In genomic region chr11:60905047-60905446, GRCh38 we compare ENCODE assay signal across 9 cellular contexts. TPM values are rescaled to one million over a fixed set of nuclear protein-coding genes. Genes with fewer than 3 reads are reported as not detected.
DNase-seq lines count a peak whose midpoint lies in the region; ATAC-seq, FAIRE-seq and TF ChIP-seq lines count a peak whose summit lies in the region.
"Had no signal": no experiment of that assay in that cellular context is flagged by ENCODE, and none has a peak within 500 bp of the region (broad histone marks: within the 10 kb centered on the region; RNA-seq: fewer than 3 reads in every experiment).

No MANE protein-coding gene starts in this region.

- H3K9me3 ChIP-seq in RWPE2 (ENCODE audit: severe bottlenecking), result no peaks in the 10 kb centered on the region
- no peaks in the 10 kb centered on the region for H3K9me3 ChIP-seq in fibroblast of lung (ENCODE audit: control insufficient read depth, insufficient read depth, low read depth, low read length)
- H3K9me3 ChIP-seq in smooth muscle cell (replicated peaks; ENCODE audit: low read depth), result no peaks in the 10 kb centered on the region

- no peaks in the 10 kb centered on the region for H3K27me3 ChIP-seq in RWPE2 (ENCODE audit: insufficient read depth, poor library complexity, severe bottlenecking)
- peaks cover under 1% of the 10 kb centered on the region for H3K27me3 ChIP-seq in fibroblast of lung (ENCODE audit: control insufficient read depth, insufficient read depth, low read length)
- H3K27me3 ChIP-seq in smooth muscle cell (ENCODE audit: low read depth), result no peaks in the 10 kb centered on the region

- no peaks in the 10 kb centered on the region for H4K20me1 ChIP-seq in fibroblast of lung (ENCODE audit: control insufficient read depth, extremely low read depth, insufficient read depth, low read length)
- H4K20me1 ChIP-seq in smooth muscle cell (ENCODE audit: low read depth), result peaks cover 33% of the 10 kb centered on the region

- DNase-seq in NCI-H2107 treated with DMSO at 0.1 percent for 48 hours (lab: John Stamatoyannopoulos, UW; ENCODE audit: unreplicated experiment) (peak; percentile 28), NCI-H2107 (lab: John Stamatoyannopoulos, UW) (no peak), RWPE2 (ENCODE audit: low spot score) (no peak), fibroblast of lung (ENCODE audit: low read depth in 2 of 2) (no peak), smooth muscle cell (lab: John Stamatoyannopoulos, UW; ENCODE audit: unreplicated experiment) (no peak), NK-92 (lab: John Stamatoyannopoulos, UW; ENCODE audit: unreplicated experiment) (no peak), GM19239 (ENCODE audit: insufficient read length, low spot score) (no peak)

- H3K4me1 ChIP-seq in RWPE2 (ENCODE audit: insufficient read depth, poor library complexity, severe bottlenecking), result peaks cover 6% of the 10 kb centered on the region
- peaks cover 3% of the 10 kb centered on the region for H3K4me1 ChIP-seq in fibroblast of lung (ENCODE audit: control insufficient read depth, extremely low read depth, insufficient read depth, low read length)
- H3K4me1 ChIP-seq in smooth muscle cell (ENCODE audit: low read depth), result peaks cover 6% of the 10 kb centered on the region

- H3F3A ChIP-seq in smooth muscle cell (ENCODE audit: low read depth), result peaks cover 5% of the 10 kb centered on the region

- peak overlapping the region; percentile 83 for H3K27ac ChIP-seq in RWPE2 (ENCODE audit: poor library complexity, severe bottlenecking)
- peak overlapping the region; percentile 87 for H3K27ac ChIP-seq in fibroblast of lung (ENCODE audit: insufficient read depth, low read length)
- H3K27ac ChIP-seq in smooth muscle cell (ENCODE audit: low read depth), result peak overlapping the region; percentile 85

- ATAC-seq in RWPE2 (ENCODE audit: low read depth) (no peak), HG02798 (IDR thresholded peaks at IDR 0.05; ENCODE audit: poor library complexity, unreplicated experiment) (no peak)

- H3K79me2 ChIP-seq in fibroblast of lung (ENCODE audit: control insufficient read depth, insufficient read depth, low read length) (peaks cover 32% of the 10 kb centered on the region), smooth muscle cell (ENCODE audit: low read depth) (peaks cover 25% of the 10 kb centered on the region)

- H3K36me3 ChIP-seq in RWPE2 (ENCODE audit: low read depth) (peaks cover 49% of the 10 kb centered on the region), fibroblast of lung (ENCODE audit: control insufficient read depth, insufficient read depth, low read length) (peaks cover 4% of the 10 kb centered on the region), smooth muscle cell (ENCODE audit: low read depth) (no peaks in the 10 kb centered on the region)

- H3K9ac ChIP-seq in fibroblast of lung (ENCODE audit: insufficient read depth, low read length) (peak overlapping the region; percentile 11), smooth muscle cell (ENCODE audit: low read depth) (peak overlapping the region; percentile 87)

- no peak overlapping the region for H2AFZ ChIP-seq in fibroblast of lung (ENCODE audit: low read length)
- H2AFZ ChIP-seq in smooth muscle cell (ENCODE audit: low read depth), result no peak overlapping the region

- H3K4me2 ChIP-seq in fibroblast of lung (ENCODE audit: extremely low read depth, insufficient read depth, low read length) (peak overlapping the region; percentile 71), smooth muscle cell (peak overlapping the region; percentile 89)

- no peak for FAIRE-seq in GM19239 (lab: Jason Lieb, UNC)

- H3K4me3 ChIP-seq in RWPE2 (ENCODE audit: severe bottlenecking) (peak overlapping the region; percentile 94), fibroblast of lung (replicated peaks in 1 of 4; ENCODE audit: control extremely low read depth in 1 of 4, insufficient read depth in 1 of 4, low read depth in 3 of 4, low read length in 4 of 4) (peak overlapping the region; percentile 85 to 97 (median 96)), smooth muscle cell (peak overlapping the region; percentile 76)

- TF ChIP-seq CTCF in RWPE2 (IDR thresholded peaks at IDR 0.05; ENCODE audit: poor library complexity, severe bottlenecking) (no peak), fibroblast of lung (conservative IDR thresholded peaks at IDR 0.05 in 1 of 2, IDR thresholded peaks at IDR 0.05 in 1 of 2; ENCODE audit: low read depth in 1 of 2, low read length in 2 of 2) (no peak), smooth muscle cell (IDR thresholded peaks at IDR 0.05; ENCODE audit: borderline replicate concordance, insufficient read depth, poor library complexity, severe bottlenecking) (no peak)

- WGBS in smooth muscle cell (ENCODE audit: low lambda C conversion rate), result 70% methylated on average over 6 of the region's 6 CpGs

RNA-seq across cellular contexts. Expression of gene PRPF19, which starts 1.3 kb away (rescaled TPM):
- total RNA-seq in fibroblast of lung (34.7 and 37.7 TPM in 2 replicates), smooth muscle cell (33.0 and 36.3 TPM in 2 replicates)
- polyA plus RNA-seq in fibroblast of lung (32.6 and 55.6 TPM in 2 replicates), smooth muscle cell (10.2 and 14.1 TPM in 2 replicates)
- 55.0 and 87.5 TPM in 2 replicates for polyA plus RNA-seq in fibroblast of lung (2012)
- 79.5 and 138 TPM in 2 replicates for polyA minus RNA-seq in fibroblast of lung (ENCODE audit: low replicate concordance)

RNA-seq across cellular contexts. Expression of gene TMEM109, which starts 8.9 kb away (rescaled TPM):
- total RNA-seq in fibroblast of lung (18.7 and 21.5 TPM in 2 replicates), smooth muscle cell (19.8 and 48.5 TPM in 2 replicates)
- polyA plus RNA-seq in fibroblast of lung (34.9 and 42.4 TPM in 2 replicates), smooth muscle cell (99.7 and 107 TPM in 2 replicates)
- 75.9 and 84.1 TPM in 2 replicates for polyA plus RNA-seq in fibroblast of lung (2012)
- 130 and 134 TPM in 2 replicates for polyA minus RNA-seq in fibroblast of lung (ENCODE audit: low replicate concordance)

RNA-seq across cellular contexts. Expression of gene TMEM132A, which starts 19.2 kb away (rescaled TPM):
- 13.2 and 20.8 TPM in 2 replicates for total RNA-seq in fibroblast of lung
- polyA plus RNA-seq in fibroblast of lung, result 6.7 and 6.9 TPM in 2 replicates
- polyA plus RNA-seq in fibroblast of lung (2012), result 15.5 and 19.7 TPM in 2 replicates
- 9.1 and 12.5 TPM in 2 replicates for polyA minus RNA-seq in fibroblast of lung (ENCODE audit: low replicate concordance)
- total RNA-seq in smooth muscle cell, result 40.7 and 46.6 TPM in 2 replicates
- 91.3 and 108 TPM in 2 replicates for polyA plus RNA-seq in smooth muscle cell

RNA-seq across cellular contexts. Expression of gene ZP1, which starts 37.7 kb away (rescaled TPM):
- total RNA-seq in fibroblast of lung (under 0.01 TPM in 1 of 2 replicates, not detected in the other), smooth muscle cell (0.94 TPM in 1 of 2 replicates, not detected in the other)
- polyA plus RNA-seq in fibroblast of lung (0.62 TPM in 1 of 2 replicates, not detected in the other), smooth muscle cell (1.4 and 2.9 TPM in 2 replicates)
- polyA plus RNA-seq in fibroblast of lung (2012), result 1.3 TPM in 1 of 2 replicates, not detected in the other
- polyA minus RNA-seq in fibroblast of lung (ENCODE audit: low replicate concordance), result not detected in 2 replicates
- total RNA-seq: dermis blood vessel endothelial cell had no signal

RNA-seq across cellular contexts. Expression of gene SLC15A3, which starts 46.9 kb away (rescaled TPM):
- total RNA-seq in fibroblast of lung, result 19.5 and 29.9 TPM in 2 replicates
- 5.8 and 10.5 TPM in 2 replicates for polyA plus RNA-seq in fibroblast of lung
- 18.7 and 37.0 TPM in 2 replicates for polyA plus RNA-seq in fibroblast of lung (2012)
- 34.8 and 117 TPM in 2 replicates for polyA minus RNA-seq in fibroblast of lung (ENCODE audit: low replicate concordance)
- total RNA-seq in smooth muscle cell, result 0.27 and 0.99 TPM in 2 replicates
- 0.33 and 2.4 TPM in 2 replicates for polyA plus RNA-seq in smooth muscle cell
